In genomic region chr2:119758881-119759450, GRCh38 we compare ENCODE assay signal across 8 cellular contexts. TPM values are rescaled to one million over a fixed set of nuclear protein-coding genes. Genes with fewer than 3 reads are reported as not detected.
A peak's percentile ranks its signal among the peaks of the same experiment; 100 is the strongest.
DNase-seq lines count a peak whose midpoint lies in the region; ATAC-seq, FAIRE-seq and TF ChIP-seq lines count a peak whose summit lies in the region.

No MANE protein-coding gene starts in this region.

- no peaks in the 10 kb centered on the region for H3K9me2 ChIP-seq in OCI-LY7 (ENCODE audit: insufficient read depth, low read length)

- peaks cover 38% of the 10 kb centered on the region for H3K79me2 ChIP-seq in OCI-LY7 (ENCODE audit: insufficient read depth, low read depth, low read length)

- POLR2A ChIA-PET in Caco-2 (lab: Charles Lee) (interaction anchor here (0.9 to 1.0 kb wide), 3 partner anchors 80 to 464 kb away, joined by 3 to 7 read pairs (median 3); partner anchors contain the start of genes TMEM177 and TMEM185B), OCI-LY7 (lab: Charles Lee) (interaction anchor here (0.6 to 2.6 kb wide), 9 partner anchors 10 to 417 kb away, joined by 3 to 23 read pairs (median 3); partner anchors contain the start of gene TMEM177)

- TF ChIP-seq CTCF in Caco-2 (IDR thresholded peaks at IDR 0.05; ENCODE audit: insufficient read depth in 1 of 2, low read depth in 1 of 2, low read length in 1 of 2, severe bottlenecking in 1 of 2, unreplicated experiment in 1 of 2) (no peak), OCI-LY7 (conservative IDR thresholded peaks at IDR 0.05; ENCODE audit: low read length) (no peak), pancreas (IDR thresholded peaks at IDR 0.05) (no peak)

- FAIRE-seq in pancreas (lab: Jason Lieb, UNC), result no peak

- H4K20me1 ChIP-seq in OCI-LY7 (ENCODE audit: insufficient read depth, low read length), result peaks cover 21% of the 10 kb centered on the region

- H3K27ac Mint-ChIP-seq in Caco-2 (ENCODE audit: unreplicated experiment), result peak overlapping the region; percentile 92

- peaks cover 14% of the 10 kb centered on the region for H3K36me3 Mint-ChIP-seq in Caco-2 (ENCODE audit: insufficient read depth, unreplicated experiment)

- CTCF ChIA-PET in Caco-2 (lab: Charles Lee) (interaction anchor here (0.8 kb wide), 1 partner anchor 65 kb away, joined by 4 read pairs; no protein-coding TSS in a partner anchor), OCI-LY7 (lab: Charles Lee; ENCODE audit: unreplicated experiment) (interaction anchor here (1.7 kb wide), 1 partner anchor 416 kb away, joined by 4 read pairs; no protein-coding TSS in a partner anchor)

- H3K27me3 ChIP-seq in Caco-2 (replicated peaks; ENCODE audit: control insufficient read depth, insufficient read depth, low read length) (no peaks in the 10 kb centered on the region), pancreas (no peaks in the 10 kb centered on the region)

- TSS peak; percentile 85 for BruUV-seq in Caco-2 (replicated peaks; lab: Mats Ljungman, UMichigan)
- BruUV-seq in OCI-LY7 (replicated peaks; lab: Mats Ljungman, UMichigan), result TSS peak; percentile 84

- DNase-seq in Caco-2 (no peak), OCI-LY7 (ENCODE audit: low spot score) (no peak), epithelial cell of prostate (ENCODE audit: low read depth, low spot score) (no peak), pancreas (no peak), anterior cingulate cortex (lab: John Stamatoyannopoulos, UW) (no peak), T-helper 9 cell (no peak)

- no peaks in the 10 kb centered on the region for H3K9me3 ChIP-seq in Caco-2
- H3K9me3 ChIP-seq in OCI-LY7 (ENCODE audit: low read length), result no peaks in the 10 kb centered on the region
- H3K9me3 ChIP-seq in pancreas, result no peaks in the 10 kb centered on the region

- WGBS in pancreas, 2 donors, result 29 to 36% methylated on average over 13 of the region's 13 CpGs

- H3K4me3 ChIP-seq in Caco-2 (ENCODE audit: low read depth, low read length), result peak overlapping the region; percentile 81
- peak overlapping the region; percentile 95 for H3K4me3 ChIP-seq in OCI-LY7 (ENCODE audit: low read depth, low read length, poor library complexity, severe bottlenecking)
- H3K4me3 ChIP-seq in pancreas, result peak overlapping the region; percentile 65 to 81 (median 76)

- H3K4me1 ChIP-seq in Caco-2 (peaks cover 4% of the 10 kb centered on the region; the same call in 1 of the 2 replicates), OCI-LY7 (ENCODE audit: insufficient read depth, low read length, poor library complexity, severe bottlenecking) (peaks cover 19% of the 10 kb centered on the region), pancreas (peaks cover 6 to 27% (median 18%) of the 10 kb centered on the region in 3 donors)

- peak overlapping the region; percentile 84 for H3K4me3 Mint-ChIP-seq in Caco-2 (ENCODE audit: unreplicated experiment)

- H3K36me3 ChIP-seq in Caco-2 (ENCODE audit: control insufficient read depth, insufficient read depth, low read length) (no peaks in the 10 kb centered on the region), OCI-LY7 (ENCODE audit: insufficient read depth, low read length) (no peaks in the 10 kb centered on the region), pancreas (no peaks in the 10 kb centered on the region)

- no peaks in the 10 kb centered on the region for H3K27me3 Mint-ChIP-seq in Caco-2 (ENCODE audit: insufficient read depth, unreplicated experiment)

- peak overlapping the region; percentile 69 for H3K4me2 ChIP-seq in OCI-LY7 (ENCODE audit: low read length)

- peaks cover 20% of the 10 kb centered on the region for H3K4me1 Mint-ChIP-seq in Caco-2 (ENCODE audit: low read depth, unreplicated experiment)

- H3K9me3 Mint-ChIP-seq in Caco-2 (ENCODE audit: unreplicated experiment), result no peaks in the 10 kb centered on the region

- no peak for ATAC-seq in pancreas
- no peak for ATAC-seq in GM18867 (IDR thresholded peaks at IDR 0.05; ENCODE audit: unreplicated experiment)
- ATAC-seq in HG03108 (IDR thresholded peaks at IDR 0.05; ENCODE audit: unreplicated experiment), result no peak

- intact Hi-C loops in Caco-2 (cut with micrococcal nuclease; ENCODE audit: unreplicated experiment), result loop anchor here (10.0 kb wide), 1 partner anchor 256 kb away; the partner anchor contains the start of gene EPB41L5
- intact Hi-C loops in OCI-LY7 (cut with micrococcal nuclease; ENCODE audit: unreplicated experiment), result loop anchor here (1.0 to 5.0 kb wide), 4 partner anchors 56 to 463 kb away; partner anchors contain the start of genes EPB41L5 and TMEM185B
- intact Hi-C loops in pancreas (cut with DNase I), result no loop called here

- H2AFZ ChIP-seq in OCI-LY7 (ENCODE audit: low read length), result peak overlapping the region; percentile 97

- H3K27ac ChIP-seq in OCI-LY7 (ENCODE audit: low read depth, low read length, poor library complexity, severe bottlenecking) (peak overlapping the region; percentile 52), epithelial cell of prostate (peak overlapping the region; percentile 87), pancreas (peak overlapping the region; percentile 85 to 95 (median 92))

RNA-seq across cellular contexts. Expression of gene PTPN4, which starts 0.8 kb away (rescaled TPM):
- total RNA-seq in Caco-2 (2022), result 45.8 and 46.8 TPM in 2 replicates
- total RNA-seq in OCI-LY7 (2014; rRNA removed; shearing (Covaris generic)), result 29.8 and 50.6 TPM in 2 replicates
- 45.3 and 49.3 TPM in 2 replicates for total RNA-seq in OCI-LY7 (2022)
- 10 to 100 TPM; 11.7 to 18.7 (median 14.1) TPM for total RNA-seq in pancreas
- 1 to 10 TPM; 4.4 to 5.4 TPM for polyA plus RNA-seq in pancreas

Comparison
In these comparisons a context has a peak if more than half of its experiments do, and no peak if none do; other contexts are left out.
1. intact Hi-C loops: an anchor here in Caco-2 (10.0 kb wide) and OCI-LY7 (1.0 to 5.0 kb wide); none called in pancreas.